Comparison of ENCODE assay signal across 7 cellular contexts in genomic region chr10:114100848-114101741, GRCh38. TPM values are rescaled to one million over a fixed set of nuclear protein-coding genes. Genes with fewer than 3 reads are reported as not detected.
DNase-seq lines count a peak whose midpoint lies in the region; ATAC-seq and TF ChIP-seq lines count a peak whose summit lies in the region.

No MANE protein-coding gene starts in this region.

- ATAC-seq in SK-N-SH treated with all-trans-retinoic acid at 6 μM for 48 hours, result peak; percentile 65

- H3K36me3 Mint-ChIP-seq in neural crest cell (ENCODE audit: low read depth), result no peaks in the 10 kb centered on the region

- H3K27me3 Mint-ChIP-seq in neural crest cell (ENCODE audit: low read depth), result peaks cover 37% of the 10 kb centered on the region

- no peak overlapping the region for H3K27ac Mint-ChIP-seq in neural crest cell (ENCODE audit: unreplicated experiment)

- H3K27me3 ChIP-seq in H7 (ENCODE audit: control insufficient read depth, insufficient read depth, low read length), result peaks cover 19% of the 10 kb centered on the region

- H3K4me1 Mint-ChIP-seq in neural crest cell, result peaks cover 16% of the 10 kb centered on the region

- peak overlapping the region; percentile 36 for H3K4me3 ChIP-seq in H7 (ENCODE audit: insufficient read depth, low read depth, low read length)
- H3K4me3 ChIP-seq in fibroblast of pulmonary artery (replicated peaks; ENCODE audit: low read depth, low read length), result peak overlapping the region; percentile 45

- no peaks in the 10 kb centered on the region for H3K36me3 ChIP-seq in H7 (replicated peaks; ENCODE audit: control insufficient read depth, insufficient read depth, low read length)

- no peaks in the 10 kb centered on the region for H3K9me3 Mint-ChIP-seq in neural crest cell

- DNase-seq in H7 (peak; percentile 60), fibroblast of pulmonary artery (ENCODE audit: low read depth) (peak; percentile 42), neural crest cell (ENCODE audit: low read depth, low spot score) (no peak), NAMALWA (ENCODE audit: low spot score) (no peak), COLO668 (lab: John Stamatoyannopoulos, UW; ENCODE audit: unreplicated experiment) (no peak), HUDEP-2 (lab: John Stamatoyannopoulos, UW; ENCODE audit: unreplicated experiment in 76 of 76) (no peak)

- no peak for TF ChIP-seq CTCF in fibroblast of pulmonary artery (IDR thresholded peaks at IDR 0.05; ENCODE audit: low read length, missing control alignments)
- TF ChIP-seq CTCF in neural crest cell (conservative IDR thresholded peaks at IDR 0.05), result no peak

- peak overlapping the region; percentile 77 for H3K4me3 Mint-ChIP-seq in neural crest cell

TF ChIP-seq in SK-N-SH treated with all-trans-retinoic acid at 6 μM for 48 hours, 23 proteins besides CTCF, POLR2A, EP300 and RAD21:
- TF ChIP-seq ZNF70 (CRISPR knock-in tag; IDR thresholded peaks at IDR 0.05) (no peak), CSRNP3 (CRISPR knock-in tag; IDR thresholded peaks at IDR 0.05) (no peak), TCF4 (CRISPR knock-in tag; IDR thresholded peaks at IDR 0.05; ENCODE audit: borderline replicate concordance) (no peak), ZNF565 (CRISPR knock-in tag; conservative IDR thresholded peaks at IDR 0.05; ENCODE audit: low read depth) (no peak), SNAI2 (CRISPR knock-in tag; IDR thresholded peaks at IDR 0.05) (no peak), GLIS3 (CRISPR knock-in tag; IDR thresholded peaks at IDR 0.05) (no peak), ARNTL (CRISPR knock-in tag; IDR thresholded peaks at IDR 0.05; ENCODE audit: borderline replicate concordance, low read depth) (no peak), TSHZ2 (CRISPR knock-in tag; IDR thresholded peaks at IDR 0.05) (no peak), PATZ1 (CRISPR knock-in tag; IDR thresholded peaks at IDR 0.05; ENCODE audit: borderline replicate concordance) (no peak), OSR1 (CRISPR knock-in tag; IDR thresholded peaks at IDR 0.05) (no peak), PPARA (CRISPR knock-in tag; IDR thresholded peaks at IDR 0.05; ENCODE audit: borderline replicate concordance) (no peak), ZNF8 (CRISPR knock-in tag; IDR thresholded peaks at IDR 0.05) (no peak), BACH2 (CRISPR knock-in tag; IDR thresholded peaks at IDR 0.05; ENCODE audit: borderline replicate concordance) (no peak), RARB (CRISPR knock-in tag; IDR thresholded peaks at IDR 0.05) (no peak), POU6F1 (CRISPR knock-in tag; IDR thresholded peaks at IDR 0.05; ENCODE audit: borderline replicate concordance, low read depth) (no peak), TOX (CRISPR knock-in tag; IDR thresholded peaks at IDR 0.05; ENCODE audit: borderline replicate concordance) (no peak), ZFP3 (CRISPR knock-in tag; IDR thresholded peaks at IDR 0.05) (no peak)
TF ChIP-seq in SK-N-SH treated with all-trans-retinoic acid at 6 μM for 48 hours: peak in this region for 0.

RNA-seq across cellular contexts. Expression of gene ADRB1, which starts 57.4 kb away (rescaled TPM):
- total RNA-seq in H7 (2014; rRNA removed; shearing (Covaris generic)), result 0.24 TPM in 1 of 2 replicates, not detected in the other
- 0.07 and 0.14 TPM in 2 replicates for total RNA-seq in neural crest cell

Comparison
In these comparisons a context has a peak if more than half of its experiments do, and no peak if none do; other contexts are left out.
1. DNase-seq: peak in H7 (single experiment) and fibroblast of pulmonary artery (single experiment); none in neural crest cell (single experiment), NAMALWA (single experiment), COLO668 (single experiment) and HUDEP-2 (0 of 76).